In genomic region chr3:173411288-173412064, GRCh38 we compare ENCODE assay signal across 8 cellular contexts. TPM values are rescaled to one million over a fixed set of nuclear protein-coding genes. Genes with fewer than 3 reads are reported as not detected.
DNase-seq lines count a peak whose midpoint lies in the region; ATAC-seq and TF ChIP-seq lines count a peak whose summit lies in the region.

No MANE protein-coding gene starts in this region.

- H3K27me3 ChIP-seq in HCT116 (ENCODE audit: insufficient read depth, low read length) (no peaks in the 10 kb centered on the region), RWPE2 (ENCODE audit: insufficient read depth, poor library complexity, severe bottlenecking) (no peaks in the 10 kb centered on the region)

- H4K20me1 ChIP-seq in HCT116 (ENCODE audit: insufficient read depth), result no peaks in the 10 kb centered on the region

- TF ChIP-seq CTCF in AG10803 (conservative IDR thresholded peaks at IDR 0.05; ENCODE audit: low read length), result peak; percentile 59
- peak; percentile 42 to 62 (median 57); a peak in 5 of 6 replicates for TF ChIP-seq CTCF in HCT116 (IDR thresholded peaks at IDR 0.05 in 2 of 3, conservative IDR thresholded peaks at IDR 0.05 in 1 of 3; ENCODE audit: borderline replicate concordance in 1 of 3, insufficient read depth in 1 of 3, low read depth in 2 of 3, low read length in 2 of 3)
- TF ChIP-seq CTCF in RWPE2 (IDR thresholded peaks at IDR 0.05; ENCODE audit: poor library complexity, severe bottlenecking), result peak; percentile 20
- peak; percentile 31 for TF ChIP-seq CTCF in foreskin fibroblast (IDR thresholded peaks at IDR 0.05; ENCODE audit: low read depth, low read length)

- DNase-seq in AG10803 (ENCODE audit: low read depth) (peak; percentile 58), HCT116 (ENCODE audit: low read depth, low spot score) (peak; percentile 32), RWPE2 (ENCODE audit: low spot score) (no peak), foreskin fibroblast (peak; percentile 20 to 61), sciatic nerve (ENCODE audit: low spot score) (no peak)

- H3K27ac ChIP-seq in HCT116 (ENCODE audit: low read depth, low read length) (no peak overlapping the region), RWPE2 (ENCODE audit: poor library complexity, severe bottlenecking) (no peak overlapping the region)

- no peaks in the 10 kb centered on the region for H3K79me2 ChIP-seq in HCT116 (ENCODE audit: insufficient read depth, low read length)

- POLR2A ChIA-PET in HCT116 (lab: Charles Lee), result no interaction called here

- no peak overlapping the region for H3K4me2 ChIP-seq in HCT116 (ENCODE audit: low read length)

- CTCF ChIA-PET in HCT116 (lab: Charles Lee), result interaction anchor here (1.5 kb wide), 1 partner anchor 143 kb away, joined by 7 read pairs; no protein-coding TSS in a partner anchor

- H3K4me1 ChIP-seq in HCT116 (ENCODE audit: control insufficient read depth in 1 of 2, insufficient read depth in 2 of 2, low read length in 2 of 2) (no peaks in the 10 kb centered on the region), RWPE2 (ENCODE audit: insufficient read depth, poor library complexity, severe bottlenecking) (no peaks in the 10 kb centered on the region)

- H3K9me3 ChIP-seq in HCT116 (ENCODE audit: control insufficient read depth in 1 of 2, insufficient read depth in 1 of 2, low read depth in 1 of 2, low read length in 2 of 2) (no peaks in the 10 kb centered on the region), RWPE2 (ENCODE audit: severe bottlenecking) (no peaks in the 10 kb centered on the region)

- TF ChIP-seq POLR2A in HCT116 (IDR thresholded peaks at IDR 0.05; ENCODE audit: borderline replicate concordance, extremely low read depth, insufficient read depth, insufficient read length), result no peak

- intact Hi-C loops in HCT116 (cut with micrococcal nuclease) (loop anchor here (1.0 kb wide), 1 partner anchor 142 kb away; no protein-coding TSS in a partner anchor), sciatic nerve (cut with DNase I) (no loop called here)

- peak; percentile 70 for ATAC-seq in HCT116
- ATAC-seq in RWPE2 (ENCODE audit: low read depth), result no peak
- ATAC-seq in sciatic nerve, result peak; percentile 73
- no peak for ATAC-seq in HG03432 (IDR thresholded peaks at IDR 0.05; ENCODE audit: unreplicated experiment)
- ATAC-seq in GM19397 (IDR thresholded peaks at IDR 0.05; ENCODE audit: unreplicated experiment), result no peak
- no peak for ATAC-seq in GM19395 (IDR thresholded peaks at IDR 0.05; ENCODE audit: unreplicated experiment)

- no peak overlapping the region for H3K9ac ChIP-seq in HCT116 (ENCODE audit: low read length)

- peak; percentile 79 for TF ChIP-seq RAD21 in HCT116 (IDR thresholded peaks at IDR 0.05; ENCODE audit: low read depth)

- H3K4me3 ChIP-seq in AG10803 (ENCODE audit: low read length), result no peak overlapping the region
- no peak overlapping the region for H3K4me3 ChIP-seq in HCT116 (replicated peaks in 1 of 2; ENCODE audit: low read depth in 1 of 2, low read length in 2 of 2)
- H3K4me3 ChIP-seq in RWPE2 (ENCODE audit: severe bottlenecking), result no peak overlapping the region
- H3K4me3 ChIP-seq in foreskin fibroblast (ENCODE audit: low read depth in 1 of 2, low read length in 2 of 2), result no peak overlapping the region

- peak overlapping the region; percentile 72 for H2AFZ ChIP-seq in HCT116 (ENCODE audit: low read depth, low read length, poor library complexity, severe bottlenecking)

- BruUV-seq in HCT116 (replicated peaks; lab: Mats Ljungman, UMichigan), result no TSS peak

- H3K36me3 ChIP-seq in HCT116 (ENCODE audit: control insufficient read depth in 1 of 2, insufficient read depth in 2 of 2, low read length in 2 of 2), result no peaks in the 10 kb centered on the region
- H3K36me3 ChIP-seq in RWPE2 (ENCODE audit: low read depth), result no peaks in the 10 kb centered on the region

- RAD21 ChIA-PET in HCT116 (lab: Charles Lee; ENCODE audit: low non-redundant PET in 1 of 2, low total read pairs in 2 of 2, uncharacterized antibody in 2 of 2, unreplicated experiment in 2 of 2), result no interaction called here

- H3K9me2 ChIP-seq in HCT116 (ENCODE audit: insufficient read depth), result no peaks in the 10 kb centered on the region

TF ChIP-seq in HCT116, 20 proteins besides CTCF, POLR2A, EP300 and RAD21:
- no peak for TF ChIP-seq SP1 (IDR thresholded peaks at IDR 0.05; ENCODE audit: low read depth)
- TF ChIP-seq YY1 (IDR thresholded peaks at IDR 0.05; ENCODE audit: extremely low read depth, insufficient replicate concordance, low read depth, low read length), result no peak
- no peak for TF ChIP-seq SIN3A (IDR thresholded peaks at IDR 0.05; ENCODE audit: low read depth)
- no peak for TF ChIP-seq EGR1 (IDR thresholded peaks at IDR 0.05; ENCODE audit: low read depth)
- TF ChIP-seq ATF3 (IDR thresholded peaks at IDR 0.05), result no peak
- TF ChIP-seq JUND (IDR thresholded peaks at IDR 0.05), result no peak
- TF ChIP-seq SRF (IDR thresholded peaks at IDR 0.05; ENCODE audit: low read depth), result no peak
- no peak for TF ChIP-seq MAX (IDR thresholded peaks at IDR 0.05)
- no peak for TF ChIP-seq TCF7L2 (IDR thresholded peaks at IDR 0.05; ENCODE audit: borderline replicate concordance, extremely low read depth, insufficient read depth, insufficient read length)
- TF ChIP-seq ELF1 (IDR thresholded peaks at IDR 0.05; ENCODE audit: borderline replicate concordance, low read depth), result no peak
- no peak for TF ChIP-seq CBX3 (IDR thresholded peaks at IDR 0.05; ENCODE audit: low read depth)
- TF ChIP-seq FOSL1 (IDR thresholded peaks at IDR 0.05; ENCODE audit: low read depth), result no peak
- no peak for TF ChIP-seq CEBPB (IDR thresholded peaks at IDR 0.05; ENCODE audit: low read depth)
- no peak for TF ChIP-seq REST (IDR thresholded peaks at IDR 0.05; ENCODE audit: low read depth)

RNA-seq across cellular contexts. Expression of gene NLGN1, which starts 13.9 kb away (rescaled TPM):
- total RNA-seq in HCT116 (2021; ENCODE audit: unreplicated experiment) (not detected), sciatic nerve (26.0 TPM)
- polyA plus RNA-seq in HCT116 (2012), result 0.03 TPM in 1 of 2 replicates, not detected in the other

Comparison
In these comparisons a context has a peak if more than half of its experiments do, and no peak if none do; other contexts are left out.
1. DNase-seq: peak in AG10803 (single experiment), HCT116 (single experiment) and foreskin fibroblast (2 of 2); none in RWPE2 (single experiment) and sciatic nerve (single experiment).
2. ATAC-seq: peak in HCT116 (single experiment) and sciatic nerve (single experiment); none in RWPE2 (single experiment), HG03432 (single experiment), GM19397 (single experiment) and GM19395 (single experiment).
3. RNA of gene NLGN1, which starts 13.9 kb away (total RNA-seq): 26.0 TPM in sciatic nerve (single experiment); not detected in HCT116 (single experiment); every median in the first group is over 10 times any median in the second.
4. Peak in every context shown above with its lines, with median percentiles within 50 percentile points of each other: CTCF ChIP-seq.